12 cellular contexts compared by ENCODE assay signal in the genomic region with DNA sequence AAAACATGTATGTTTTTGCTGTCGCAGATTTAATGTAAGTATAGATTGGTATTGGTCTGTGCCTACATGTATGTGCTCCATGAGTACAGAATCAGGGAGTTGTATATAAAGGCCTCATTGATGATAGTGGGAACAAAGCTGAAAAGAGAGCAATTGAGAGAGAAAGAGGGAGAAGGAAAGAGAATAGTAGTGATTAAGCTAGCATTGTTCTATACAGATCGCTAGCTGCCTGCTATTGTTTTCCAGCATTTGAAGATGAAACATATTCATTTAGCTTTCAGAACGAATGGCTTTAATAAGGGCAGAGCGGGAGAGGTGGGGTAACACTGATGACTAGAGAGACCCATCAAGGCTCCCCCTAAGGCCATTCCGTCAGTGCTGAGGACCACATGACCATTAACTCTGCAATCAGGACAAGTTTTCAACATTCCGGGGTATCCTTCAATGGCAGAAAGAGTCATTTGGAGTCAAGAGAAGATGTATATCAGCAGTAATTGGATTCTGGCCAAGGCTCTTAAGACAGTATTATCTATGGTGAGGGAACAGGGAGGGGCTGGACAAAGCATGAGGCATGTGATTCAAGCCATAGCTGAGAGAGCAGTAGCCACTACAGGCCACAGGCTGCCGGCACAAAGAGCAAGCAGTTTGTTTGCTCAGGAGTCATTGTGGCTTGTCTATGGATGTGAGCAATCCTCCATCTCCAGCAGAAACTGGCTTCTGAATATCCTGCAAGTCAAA.
DNase-seq lines count a peak whose midpoint lies in the region; ATAC-seq and TF ChIP-seq lines count a peak whose summit lies in the region.
"Had no signal": no experiment of that assay in that cellular context is flagged by ENCODE, and none has a peak within 500 bp of the region (broad histone marks: within the 10 kb centered on the region; RNA-seq: fewer than 3 reads in every experiment).

No MANE protein-coding gene starts in this region.

- DNase-seq in ELF-1 (ENCODE audit: low read depth, low spot score) (peak; percentile 36), NCI-H510A treated with DMSO at 0.1 percent for 48 hours (lab: John Stamatoyannopoulos, UW) (peak; percentile 70), choroid plexus epithelial cell (ENCODE audit: low read depth) (peak; percentile 72), SIG-M5 treated with dmso at 0.1 percent for 504 hours (lab: John Stamatoyannopoulos, UW; ENCODE audit: unreplicated experiment) (no peak), activated T-cell treated with anti-CD3 and anti-CD28 coated beads for 4 hours (no peak)
- DNase-seq in activated CD4-positive, alpha-beta T cell treated with anti-CD3 and anti-CD28 coated beads, Interleukin-2, amount 50 U/mL, for 4 hours = no peak
- DNase-seq: central memory CD4-positive, alpha-beta T cell; DND-41 had no signal

- H3K9me2 ChIP-seq in neural cell (ENCODE audit: insufficient read depth, low read length) = no peaks in the 10 kb centered on the region

- H3K36me3 ChIP-seq in neural cell (ENCODE audit: insufficient read depth, low read length) = no peaks in the 10 kb centered on the region

- no peaks in the 10 kb centered on the region for H4K20me1 ChIP-seq in neural cell (ENCODE audit: insufficient read depth)

- H3K27me3 ChIP-seq in neural cell (ENCODE audit: insufficient read depth, low read depth, low read length) = no peaks in the 10 kb centered on the region

- H3F3A ChIP-seq in neural cell (ENCODE audit: insufficient read depth, low read length, poor library complexity, severe bottlenecking) = peaks cover 7% of the 10 kb centered on the region

- peak overlapping the region; percentile 32 for H3K27ac ChIP-seq in neural cell (ENCODE audit: low read length)
- H3K27ac ChIP-seq: KMS-11, SK-N-MC had no signal

- H3K4me3 ChIP-seq in choroid plexus epithelial cell (ENCODE audit: low read depth, low read length) (no peak overlapping the region), neural cell (ENCODE audit: low read length) (no peak overlapping the region)
- H3K4me3 ChIP-seq: SK-N-MC had no signal

- H3K9me3 ChIP-seq in neural cell (ENCODE audit: low read length) = no peaks in the 10 kb centered on the region

- no peak for ATAC-seq in HG03097 (IDR thresholded peaks at IDR 0.05; ENCODE audit: low FRiP score, unreplicated experiment)

- H3K4me2 ChIP-seq in neural cell (ENCODE audit: low read length) = no peak overlapping the region
- H3K4me2 ChIP-seq: KMS-11 had no signal

- no peak for TF ChIP-seq RAD21 in neural cell (conservative IDR thresholded peaks at IDR 0.05)

- H3K79me2 ChIP-seq in neural cell (replicated peaks; ENCODE audit: insufficient read depth, low read length) = peaks cover 55% of the 10 kb centered on the region

- H2AFZ ChIP-seq in neural cell (ENCODE audit: low read depth, low read length) = no peak overlapping the region

- no peak overlapping the region for H3K9ac ChIP-seq in neural cell (ENCODE audit: low read length)
- H3K9ac ChIP-seq: KMS-11 had no signal

- no peak for TF ChIP-seq EP300 in neural cell (conservative IDR thresholded peaks at IDR 0.05; ENCODE audit: poor library complexity, severe bottlenecking)

- TF ChIP-seq CTCF in choroid plexus epithelial cell (conservative IDR thresholded peaks at IDR 0.05; ENCODE audit: low read depth, low read length) (no peak), neural cell (IDR thresholded peaks at IDR 0.05; ENCODE audit: poor library complexity, severe bottlenecking) (no peak)

TF ChIP-seq in neural cell, 6 proteins besides CTCF, POLR2A, EP300 and RAD21:
- no peak for TF ChIP-seq EZH2 (IDR thresholded peaks at IDR 0.05; ENCODE audit: borderline replicate concordance, insufficient read depth, low read length, poor library complexity, severe bottlenecking)
- TF ChIP-seq MXI1 (conservative IDR thresholded peaks at IDR 0.05; ENCODE audit: poor library complexity, severe bottlenecking) = no peak
- TF ChIP-seq POLR2AphosphoS5 (IDR thresholded peaks at IDR 0.05) = no peak
- TF ChIP-seq SMC3 (conservative IDR thresholded peaks at IDR 0.05; ENCODE audit: poor library complexity) = no peak
- TF ChIP-seq, protein P1, sequence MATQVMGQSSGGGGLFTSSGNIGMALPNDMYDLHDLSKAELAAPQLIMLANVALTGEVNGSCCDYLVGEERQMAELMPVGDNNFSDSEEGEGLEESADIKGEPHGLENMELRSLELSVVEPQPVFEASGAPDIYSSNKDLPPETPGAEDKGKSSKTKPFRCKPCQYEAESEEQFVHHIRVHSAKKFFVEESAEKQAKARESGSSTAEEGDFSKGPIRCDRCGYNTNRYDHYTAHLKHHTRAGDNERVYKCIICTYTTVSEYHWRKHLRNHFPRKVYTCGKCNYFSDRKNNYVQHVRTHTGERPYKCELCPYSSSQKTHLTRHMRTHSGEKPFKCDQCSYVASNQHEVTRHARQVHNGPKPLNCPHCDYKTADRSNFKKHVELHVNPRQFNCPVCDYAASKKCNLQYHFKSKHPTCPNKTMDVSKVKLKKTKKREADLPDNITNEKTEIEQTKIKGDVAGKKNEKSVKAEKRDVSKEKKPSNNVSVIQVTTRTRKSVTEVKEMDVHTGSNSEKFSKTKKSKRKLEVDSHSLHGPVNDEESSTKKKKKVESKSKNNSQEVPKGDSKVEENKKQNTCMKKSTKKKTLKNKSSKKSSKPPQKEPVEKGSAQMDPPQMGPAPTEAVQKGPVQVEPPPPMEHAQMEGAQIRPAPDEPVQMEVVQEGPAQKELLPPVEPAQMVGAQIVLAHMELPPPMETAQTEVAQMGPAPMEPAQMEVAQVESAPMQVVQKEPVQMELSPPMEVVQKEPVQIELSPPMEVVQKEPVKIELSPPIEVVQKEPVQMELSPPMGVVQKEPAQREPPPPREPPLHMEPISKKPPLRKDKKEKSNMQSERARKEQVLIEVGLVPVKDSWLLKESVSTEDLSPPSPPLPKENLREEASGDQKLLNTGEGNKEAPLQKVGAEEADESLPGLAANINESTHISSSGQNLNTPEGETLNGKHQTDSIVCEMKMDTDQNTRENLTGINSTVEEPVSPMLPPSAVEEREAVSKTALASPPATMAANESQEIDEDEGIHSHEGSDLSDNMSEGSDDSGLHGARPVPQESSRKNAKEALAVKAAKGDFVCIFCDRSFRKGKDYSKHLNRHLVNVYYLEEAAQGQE (IDR thresholded peaks at IDR 0.05; ENCODE audit: borderline replicate concordance) = no peak
- no peak for TF ChIP-seq TAF1 (IDR thresholded peaks at IDR 0.05; ENCODE audit: low read depth)

Comparison
In these comparisons a context has a peak if more than half of its experiments do, and no peak if none do; other contexts are left out.
1. DNase-seq: peak in ELF-1 (single experiment), NCI-H510A treated with DMSO at 0.1 percent for 48 hours (single experiment) and choroid plexus epithelial cell (single experiment); none in SIG-M5 treated with dmso at 0.1 percent for 504 hours (single experiment), activated CD4-positive, alpha-beta T cell treated with anti-CD3 and anti-CD28 coated beads, Interleukin-2, amount 50 U/mL, for 4 hours (0 of 2) and activated T-cell treated with anti-CD3 and anti-CD28 coated beads for 4 hours (single experiment).